Comparison of ENCODE assay signal across 11 cellular contexts in genomic region chr16:77273815-77274214, GRCh38.
DNase-seq lines count a peak whose midpoint lies in the region; ATAC-seq and TF ChIP-seq lines count a peak whose summit lies in the region.
"Had no signal": no experiment of that assay in that cellular context is flagged by ENCODE, and none has a peak within 500 bp of the region (broad histone marks: within the 10 kb centered on the region; RNA-seq: fewer than 3 reads in every experiment).

No MANE protein-coding gene starts in this region.

- H3K9me2 ChIP-seq in PC-3 (replicated peaks; ENCODE audit: low read length), result no peaks in the 10 kb centered on the region

- DNase-seq in ACHN (peak; percentile 40), PC-3 (peak; percentile 36), fibroblast of the aortic adventitia (ENCODE audit: low read depth) (peak; percentile 84), tibial artery (no peak), HuH-7.5 (ENCODE audit: low spot score) (no peak)
- DNase-seq: activated naive CD8-positive, alpha-beta T cell treated with anti-CD3 and anti-CD28 coated beads, Interleukin-2, amount 50 U/mL, for 24 hours; NCI-H1930; upper lobe of left lung had no signal

- no TSS peak for BruUV-seq in PC-3 (replicated peaks; lab: Mats Ljungman, UMichigan)

- H3K4me3 ChIP-seq in HEK293 (ENCODE audit: low read depth, low read length) (no peak overlapping the region), PC-3 (ENCODE audit: low read length) (no peak overlapping the region), fibroblast of the aortic adventitia (ENCODE audit: low read depth, low read length) (no peak overlapping the region), tibial artery (no peak overlapping the region)
- H3K4me3 ChIP-seq: upper lobe of left lung had no signal

- H3K4me2 ChIP-seq in PC-3 (ENCODE audit: low read length), result no peak overlapping the region

- H3K27ac ChIP-seq in HEK293 (ENCODE audit: extremely low read depth, low read depth, low read length) (no peak overlapping the region), PC-3 (ENCODE audit: low read length) (no peak overlapping the region), tibial artery (no peak overlapping the region)
- H3K27ac ChIP-seq: upper lobe of left lung had no signal

- ATAC-seq in PC-3, result no peak
- no peak for ATAC-seq in HG02970 (IDR thresholded peaks at IDR 0.05; ENCODE audit: low FRiP score, unreplicated experiment)
- no peak for ATAC-seq in SK-N-SH treated with all-trans-retinoic acid at 6 μM for 48 hours
- ATAC-seq: activated naive CD8-positive, alpha-beta T cell treated with anti-CD3 and anti-CD28 coated beads, Interleukin-2, amount 50 U/mL, for 24 hours had no signal

- no peaks in the 10 kb centered on the region; the same call in 1 of the 2 replicates for H3K9me3 ChIP-seq in HEK293 (ENCODE audit: control insufficient read depth, insufficient read depth, low read depth, low read length)
- no peaks in the 10 kb centered on the region for H3K9me3 ChIP-seq in PC-3 (ENCODE audit: low read length)
- no peaks in the 10 kb centered on the region for H3K9me3 ChIP-seq in tibial artery
- H3K9me3 ChIP-seq: upper lobe of left lung had no signal

- CTCF ChIA-PET in HEK293 (lab: Yijun Ruan, JAX) (no interaction called here), PC-3 (lab: Charles Lee) (no interaction called here)

- intact Hi-C loops in PC-3 (cut with micrococcal nuclease) (no loop called here), tibial artery (cut with DNase I; ENCODE audit: low total_unique reads) (no loop called here)

- H3K36me3 ChIP-seq in HEK293 (ENCODE audit: control insufficient read depth in 2 of 2, insufficient read depth in 1 of 2, low read length in 2 of 2), result no peaks in the 10 kb centered on the region
- H3K36me3 ChIP-seq in PC-3 (ENCODE audit: low read depth, low read length), result no peaks in the 10 kb centered on the region
- H3K36me3 ChIP-seq in tibial artery, result no peaks in the 10 kb centered on the region
- H3K36me3 ChIP-seq: upper lobe of left lung had no signal

- H3F3A ChIP-seq in PC-3 (ENCODE audit: low read length, unreplicated experiment), result no peaks in the 10 kb centered on the region

- H3K4me1 ChIP-seq in HEK293 (ENCODE audit: control insufficient read depth, insufficient read depth, low read length), result no peaks in the 10 kb centered on the region; the same call in 1 of the 2 replicates
- H3K4me1 ChIP-seq in PC-3 (ENCODE audit: insufficient read depth, low read length), result no peaks in the 10 kb centered on the region
- H3K4me1 ChIP-seq in tibial artery, result no peaks in the 10 kb centered on the region
- H3K4me1 ChIP-seq: upper lobe of left lung had no signal

- no peaks in the 10 kb centered on the region for H3K27me3 ChIP-seq in PC-3 (ENCODE audit: low read length)
- H3K27me3 ChIP-seq in tibial artery, result peaks cover 0 to 4% of the 10 kb centered on the region in 2 donors
- H3K27me3 ChIP-seq: upper lobe of left lung had no signal

- H2AFZ ChIP-seq in PC-3 (ENCODE audit: low read length), result no peak overlapping the region

- POLR2A ChIA-PET in HEK293 (lab: Yijun Ruan, JAX), result no interaction called here
- POLR2A ChIA-PET in PC-3 (lab: Charles Lee; ENCODE audit: unreplicated experiment), result no interaction called here

- no peaks in the 10 kb centered on the region for H4K20me1 ChIP-seq in PC-3 (ENCODE audit: low read length)

- H3K79me2 ChIP-seq in PC-3 (ENCODE audit: low read length), result no peaks in the 10 kb centered on the region

- in situ Hi-C loops in ACHN (cut with HindIII; ENCODE audit: low pct_ligation_motif_present, low pct_unique_long_range_greater_than_20kb, low sequenced_read_pairs), result no loop called here

- no peak overlapping the region for H3K9ac ChIP-seq in PC-3 (ENCODE audit: low read length)

- TF ChIP-seq CTCF in HEK293 (tag by site-specific recombination; IDR thresholded peaks at IDR 0.05) (no peak), PC-3 (conservative IDR thresholded peaks at IDR 0.05; ENCODE audit: low read depth, low read length) (no peak), fibroblast of the aortic adventitia (IDR thresholded peaks at IDR 0.05; ENCODE audit: insufficient read depth, low read length) (no peak), tibial artery (IDR thresholded peaks at IDR 0.05) (no peak)

TF ChIP-seq in HEK293, 187 proteins besides CTCF, POLR2A, EP300 and RAD21 (continues in another document):
- TF ChIP-seq ZNF660 (tag by site-specific recombination; IDR thresholded peaks at IDR 0.05) (peak; percentile 49; the same call in 1 of the 2 replicates), ZNF843 (tag by site-specific recombination; IDR thresholded peaks at IDR 0.05) (no peak), ZNF692 (tag by site-specific recombination; IDR thresholded peaks at IDR 0.05) (0 out of 2 replicates have a peak, but pooled peaks have one; percentile 28)

TF ChIP-seq in SK-N-SH treated with all-trans-retinoic acid at 6 μM for 48 hours, 23 proteins besides CTCF, POLR2A, EP300 and RAD21:
- TF ChIP-seq SNAI2 (CRISPR knock-in tag; IDR thresholded peaks at IDR 0.05), result no peak
- TF ChIP-seq RARB (CRISPR knock-in tag; IDR thresholded peaks at IDR 0.05), result no peak
- TF ChIP-seq ZC3H10 (CRISPR knock-in tag; IDR thresholded peaks at IDR 0.05), result no peak
- no peak for TF ChIP-seq POU6F1 (CRISPR knock-in tag; IDR thresholded peaks at IDR 0.05; ENCODE audit: borderline replicate concordance, low read depth)
- no peak for TF ChIP-seq ZFP3 (CRISPR knock-in tag; IDR thresholded peaks at IDR 0.05)
- TF ChIP-seq ESRRG (CRISPR knock-in tag; IDR thresholded peaks at IDR 0.05), result no peak
- no peak for TF ChIP-seq ZNF565 (CRISPR knock-in tag; conservative IDR thresholded peaks at IDR 0.05; ENCODE audit: low read depth)
- TF ChIP-seq ZFP30 (CRISPR knock-in tag; IDR thresholded peaks at IDR 0.05), result no peak
- no peak for TF ChIP-seq PPARA (CRISPR knock-in tag; IDR thresholded peaks at IDR 0.05; ENCODE audit: borderline replicate concordance)
- no peak for TF ChIP-seq CREB5 (CRISPR knock-in tag; IDR thresholded peaks at IDR 0.05; ENCODE audit: low read depth)
- no peak for TF ChIP-seq ISL1 (CRISPR knock-in tag; IDR thresholded peaks at IDR 0.05)

Comparison
In these comparisons a context has a peak if more than half of its experiments do, and no peak if none do; other contexts are left out.
1. DNase-seq: peak in ACHN (single experiment), PC-3 (single experiment) and fibroblast of the aortic adventitia (single experiment); none in tibial artery (0 of 2) and HuH-7.5 (single experiment).